ENCODE assay signal across 5 cellular contexts in genomic region chr3:38369186-38369585, GRCh38.
"Had no signal": no experiment of that assay in that cellular context is flagged by ENCODE, and none has a peak within 500 bp of the region (broad histone marks: within the 10 kb centered on the region; RNA-seq: fewer than 3 reads in every experiment).

No MANE protein-coding gene starts in this region.

- H3K4me2 ChIP-seq: GM23338 had no signal

- H3K27ac Mint-ChIP-seq: GM23338, H9 had no signal

- DNase-seq: H9, HCEC 1CT, IMR-90 had no signal

- H3K4me1 Mint-ChIP-seq: GM23338, H9 had no signal

- H3K4me3 Mint-ChIP-seq: GM23338, H9 had no signal

- ATAC-seq: GM23338, K562 had no signal

- H2AFZ ChIP-seq: GM23338 had no signal

- H3K4me3 ChIP-seq: GM23338, K562 had no signal
